8 cellular contexts compared by ENCODE assay signal in genomic region chr2:96325038-96325883, GRCh38. TPM values are rescaled to one million over a fixed set of nuclear protein-coding genes. Genes with fewer than 3 reads are reported as not detected.
DNase-seq lines count a peak whose midpoint lies in the region; ATAC-seq, FAIRE-seq and TF ChIP-seq lines count a peak whose summit lies in the region.

Gene ITPRIPL1 (plus strand): TSS chr2:96325317. CDS start chr2:96325840, 523 bp downstream.

- H3K27me3 ChIP-seq in iPS DF 6.9 (ENCODE audit: control insufficient read depth, insufficient read depth, low read length): peaks cover 8% of the 10 kb centered on the region
- peaks cover 0 to 1% of the 10 kb centered on the region in 2 donors for H3K27me3 ChIP-seq in small intestine (ENCODE audit: control insufficient read depth in 2 of 2, insufficient read depth in 2 of 2, low read length in 2 of 2)

- H3K4me1 ChIP-seq in iPS DF 6.9 (ENCODE audit: control insufficient read depth, insufficient read depth, low read length) (no peaks in the 10 kb centered on the region; the same call in 1 of the 2 replicates), small intestine (ENCODE audit: control insufficient read depth in 2 of 2, insufficient read depth in 1 of 2, low read depth in 1 of 2, low read length in 1 of 2) (no peaks in the 10 kb centered on the region)

- TF ChIP-seq CTCF in GM12865 (IDR thresholded peaks at IDR 0.05; ENCODE audit: insufficient read depth, low read depth, low read length, missing control alignments) (no peak), NB4 (IDR thresholded peaks at IDR 0.05; ENCODE audit: low read depth, low read length) (no peak)

- H3K36me3 ChIP-seq in iPS DF 6.9 (ENCODE audit: control insufficient read depth, insufficient read depth, low read length): peaks cover 5% of the 10 kb centered on the region; the same call in 1 of the 2 replicates
- no peaks in the 10 kb centered on the region for H3K36me3 ChIP-seq in small intestine (ENCODE audit: control insufficient read depth in 2 of 2, insufficient read depth in 2 of 2, low read length in 2 of 2)

- TF ChIP-seq POLR2A in NB4 (IDR thresholded peaks at IDR 0.05; ENCODE audit: extremely low read depth, insufficient read length): no peak

- FAIRE-seq in small intestine (lab: Jason Lieb, UNC): no peak

- ATAC-seq in GM21529 (IDR thresholded peaks at IDR 0.05; ENCODE audit: unreplicated experiment): no peak

- H3K9me3 ChIP-seq in iPS DF 6.9 (ENCODE audit: control insufficient read depth, insufficient read depth, low read length): no peaks in the 10 kb centered on the region
- H3K9me3 ChIP-seq in small intestine (ENCODE audit: control insufficient read depth, low read depth): no peaks in the 10 kb centered on the region

- DNase-seq in GM12865 (ENCODE audit: low read depth): peak; percentile 46
- peak; percentile 52 for DNase-seq in NB4 (ENCODE audit: low read depth)
- DNase-seq in activated effector memory CD4-positive, alpha-beta T cell treated with anti-CD3 and anti-CD28 coated beads, Interleukin-2, amount 50 U/mL, for 16 hours: peak; percentile 78
- no peak for DNase-seq in iPS DF 6.9 (ENCODE audit: low read depth, low spot score)
- DNase-seq in small intestine: no peak
- DNase-seq in SW 1271 (lab: John Stamatoyannopoulos, UW): no peak
- DNase-seq in medulla oblongata (ENCODE audit: extremely low spot score): no peak

- H3K4me3 ChIP-seq in GM12865 (ENCODE audit: low read depth, low read length): peak within 1 kb of the TSS; percentile 74
- peak within 1 kb of the TSS; percentile 59 for H3K4me3 ChIP-seq in NB4 (ENCODE audit: low read depth, low read length)
- peak within 1 kb of the TSS; percentile 49 for H3K4me3 ChIP-seq in iPS DF 6.9 (ENCODE audit: low read length)
- peak within 1 kb of the TSS; percentile 38 to 64 for H3K4me3 ChIP-seq in small intestine (ENCODE audit: low read depth in 1 of 2, low read length in 2 of 2)

- H3K27ac ChIP-seq in iPS DF 6.9 (ENCODE audit: low read length) (no peak within 1 kb of the TSS), small intestine (ENCODE audit: low read depth in 1 of 2, low read length in 1 of 2) (peak within 1 kb of the TSS; percentile 41 to 64)

- no CpG with 5 or more reads among the region's 58 CpGs for WGBS in iPS DF 6.9 (ENCODE audit: insufficient coverage, insufficient read length)
- 2 to 4% (median 3%) methylated on average over 38 to 58 of the region's 58 CpGs for WGBS in small intestine, 3 donors

RNA-seq across cellular contexts. Expression of gene ITPRIPL1, which starts in this region (rescaled TPM):
- under 1 TPM in 2 of 3 donors, not detected in 1; 0.27 to 0.92 TPM for polyA plus RNA-seq in small intestine

Comparison
In these comparisons a context has a peak if more than half of its experiments do, and no peak if none do; other contexts are left out.
1. DNase-seq: peak in GM12865 (single experiment), NB4 (single experiment) and activated effector memory CD4-positive, alpha-beta T cell treated with anti-CD3 and anti-CD28 coated beads, Interleukin-2, amount 50 U/mL, for 16 hours (single experiment); none in iPS DF 6.9 (single experiment), small intestine (single experiment), SW 1271 (0 of 2) and medulla oblongata (single experiment).
2. Peak in every context shown above with its lines, with median percentiles within 50 percentile points of each other: H3K4me3 ChIP-seq.